In the genomic region with DNA sequence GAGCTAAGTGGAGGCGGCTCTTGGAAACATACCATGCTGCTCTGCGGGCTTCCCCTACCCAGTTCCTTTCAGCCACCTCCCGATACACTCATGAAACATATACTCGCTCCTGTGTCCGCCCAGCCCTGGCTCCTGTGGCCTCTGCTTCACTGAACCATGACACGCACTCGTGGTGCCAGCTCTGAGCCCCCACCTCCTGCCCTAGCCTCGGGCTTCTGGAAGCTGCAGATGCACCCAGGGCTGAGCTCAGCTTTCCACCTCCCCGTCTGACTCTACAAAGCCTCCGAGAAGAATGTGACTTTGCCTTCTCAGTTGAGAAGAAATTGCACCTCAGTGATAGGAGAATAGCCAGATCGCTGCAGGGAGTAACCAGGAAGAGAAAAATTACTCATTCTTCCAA, we compare ENCODE assay signal across 1 cellular context.
TF ChIP-seq lines count a peak whose summit lies in the region.

No MANE protein-coding gene starts in this region.

TF ChIP-seq in H1, 55 proteins besides CTCF, POLR2A, EP300 and RAD21:
- TF ChIP-seq RBBP5 (IDR thresholded peaks at IDR 0.05; ENCODE audit: borderline replicate concordance, low read depth, low read length) (no peak), BCL11A (IDR thresholded peaks at IDR 0.05; ENCODE audit: low read depth in 2 of 2, low read length in 2 of 2) (no peak), SIRT6 (IDR thresholded peaks at IDR 0.05; ENCODE audit: low read length) (no peak), CEBPB (IDR thresholded peaks at IDR 0.05; ENCODE audit: low read depth, low read length) (no peak), POU5F1 (IDR thresholded peaks at IDR 0.05; ENCODE audit: low read depth, low read length) (no peak), POLR2AphosphoS5 (IDR thresholded peaks at IDR 0.05; ENCODE audit: low read depth, low read length) (no peak), HDAC6 (IDR thresholded peaks at IDR 0.05; ENCODE audit: low read depth, low read length) (no peak), KDM4A (IDR thresholded peaks at IDR 0.05; ENCODE audit: low read depth, low read length, severe bottlenecking) (no peak), SP4 (IDR thresholded peaks at IDR 0.05; ENCODE audit: low read length) (no peak), EGR1 (IDR thresholded peaks at IDR 0.05; ENCODE audit: borderline replicate concordance, low read depth, low read length) (no peak), MAFK (IDR thresholded peaks at IDR 0.05; ENCODE audit: low read depth, low read length) (no peak), TAF7 (optimal IDR thresholded peaks at IDR 0.05; ENCODE audit: borderline replicate concordance, low read depth, low read length) (no peak), USF2 (IDR thresholded peaks at IDR 0.05; ENCODE audit: low read length) (no peak), RNF2 (IDR thresholded peaks at IDR 0.05; ENCODE audit: borderline replicate concordance, low read depth, low read length, missing control alignments, poor library complexity, severe bottlenecking) (no peak)
- TF ChIP-seq, protein P1, sequence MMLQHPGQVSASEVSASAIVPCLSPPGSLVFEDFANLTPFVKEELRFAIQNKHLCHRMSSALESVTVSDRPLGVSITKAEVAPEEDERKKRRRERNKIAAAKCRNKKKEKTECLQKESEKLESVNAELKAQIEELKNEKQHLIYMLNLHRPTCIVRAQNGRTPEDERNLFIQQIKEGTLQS (IDR thresholded peaks at IDR 0.05; ENCODE audit: insufficient read depth, low read depth, low read length): no peak
